In the genomic region with DNA sequence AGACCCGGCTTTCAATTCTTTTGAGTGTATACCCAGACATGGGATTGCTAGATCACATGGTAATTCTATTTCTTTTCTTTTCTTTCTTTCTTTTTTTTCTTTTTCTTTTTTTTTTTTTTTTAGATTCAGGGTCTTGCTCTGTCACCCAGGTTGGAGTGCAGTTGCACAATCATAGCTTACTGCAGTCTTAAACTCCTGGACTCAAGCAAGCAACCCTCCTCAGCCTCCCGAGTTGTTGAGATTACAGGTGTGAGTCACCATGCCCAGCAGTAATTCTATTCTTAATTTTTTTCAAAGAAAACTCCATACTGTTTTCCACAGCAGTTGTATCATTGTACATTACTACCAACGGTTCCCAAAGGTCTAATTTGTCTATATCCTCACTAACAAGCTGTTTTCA, we compare ENCODE assay signal across 19 cellular contexts. TPM values are rescaled to one million over a fixed set of nuclear protein-coding genes. Genes with fewer than 3 reads are reported as not detected.
DNase-seq lines count a peak whose midpoint lies in the region; ATAC-seq and TF ChIP-seq lines count a peak whose summit lies in the region.
"Had no signal": no experiment of that assay in that cellular context is flagged by ENCODE, and none has a peak within 500 bp of the region (broad histone marks: within the 10 kb centered on the region; RNA-seq: fewer than 3 reads in every experiment).

No MANE protein-coding gene starts in this region.

- H3K4me3 ChIP-seq in GM23248 (no peak overlapping the region), MG63 (no peak overlapping the region), epithelial cell of esophagus (ENCODE audit: low read length) (no peak overlapping the region)
- H3K4me3 ChIP-seq: HAP-1, Peyer's patch, SK-N-MC had no signal

- no peak overlapping the region for H3K27ac ChIP-seq in GM23248
- H3K27ac ChIP-seq: C4-2B, HL-60, Peyer's patch, SK-N-MC had no signal

- CTCF ChIA-PET in activated naive CD4-positive, alpha-beta T cell treated with anti-CD3 and anti-CD28 coated beads, Interleukin-2, amount 10 ng/mL, durations not matched to agents 7 days and 5 days (lab: Charles Lee), result no interaction called here

- no peak overlapping the region for H2AFZ ChIP-seq in GM23248

- H3K9me2 ChIP-seq in GM23248 (ENCODE audit: insufficient read depth), result no peaks in the 10 kb centered on the region

- no peaks in the 10 kb centered on the region for H3K79me2 ChIP-seq in GM23248 (ENCODE audit: insufficient read depth)

- H3K36me3 ChIP-seq in GM23248 (ENCODE audit: low read depth) (no peaks in the 10 kb centered on the region), MG63 (no peaks in the 10 kb centered on the region)
- H3K36me3 ChIP-seq: HAP-1, Peyer's patch had no signal

- H3K27me3 ChIP-seq in GM23248 (replicated peaks; ENCODE audit: insufficient read depth) (no peaks in the 10 kb centered on the region), MG63 (no peaks in the 10 kb centered on the region)
- H3K27me3 ChIP-seq: Peyer's patch had no signal

- no peak for TF ChIP-seq CTCF in epithelial cell of esophagus (IDR thresholded peaks at IDR 0.05; ENCODE audit: insufficient read depth, low read depth, low read length, missing control alignments)
- no peak for TF ChIP-seq CTCF in GM20000 (IDR thresholded peaks at IDR 0.05; ENCODE audit: extremely low read depth, missing control alignments)

- WGBS in GM23248 (ENCODE audit: low coverage in 1 of 2, low lambda C conversion rate in 2 of 2, missing lambda C conversion rate in 2 of 2), 2 experiments, result 43 to 46% methylated on average over 3 of the region's 3 CpGs

- H3K4me2 ChIP-seq in GM23248 (ENCODE audit: unreplicated experiment), result no peak overlapping the region

- no peaks in the 10 kb centered on the region for H3K36me3 Mint-ChIP-seq in activated naive CD4-positive, alpha-beta T cell treated with anti-CD3 and anti-CD28 coated beads, Interleukin-2, amount 10 ng/mL, durations not matched to agents 7 days and 5 days

- H3K9ac ChIP-seq in GM23248, result no peak overlapping the region

- no peaks in the 10 kb centered on the region for H4K20me1 ChIP-seq in GM23248 (ENCODE audit: insufficient read depth)

- no peaks in the 10 kb centered on the region for H3F3A ChIP-seq in GM23248 (ENCODE audit: insufficient read depth)

- H3K9me3 ChIP-seq in GM23248 (ENCODE audit: low read depth), result no peaks in the 10 kb centered on the region
- no peaks in the 10 kb centered on the region for H3K9me3 ChIP-seq in MG63
- H3K9me3 ChIP-seq: HAP-1, Peyer's patch had no signal

- H3K9me3 Mint-ChIP-seq in activated naive CD4-positive, alpha-beta T cell treated with anti-CD3 and anti-CD28 coated beads, Interleukin-2, amount 10 ng/mL, durations not matched to agents 7 days and 5 days, result no peaks in the 10 kb centered on the region

- peaks cover 4% of the 10 kb centered on the region for H3K4me1 Mint-ChIP-seq in activated naive CD4-positive, alpha-beta T cell treated with anti-CD3 and anti-CD28 coated beads, Interleukin-2, amount 10 ng/mL, durations not matched to agents 7 days and 5 days

- in situ Hi-C loops in GM23248 (cut with MboI), result no loop called here

- no peak overlapping the region for H3K27ac Mint-ChIP-seq in activated naive CD4-positive, alpha-beta T cell treated with anti-CD3 and anti-CD28 coated beads, Interleukin-2, amount 10 ng/mL, durations not matched to agents 7 days and 5 days

- peaks cover 31% of the 10 kb centered on the region for H3K27me3 Mint-ChIP-seq in activated naive CD4-positive, alpha-beta T cell treated with anti-CD3 and anti-CD28 coated beads, Interleukin-2, amount 10 ng/mL, durations not matched to agents 7 days and 5 days

- H3K4me1 ChIP-seq in GM23248 (ENCODE audit: insufficient read depth), result no peaks in the 10 kb centered on the region
- H3K4me1 ChIP-seq: HAP-1, Peyer's patch had no signal

- no peak overlapping the region for H3K4me3 Mint-ChIP-seq in activated naive CD4-positive, alpha-beta T cell treated with anti-CD3 and anti-CD28 coated beads, Interleukin-2, amount 10 ng/mL, durations not matched to agents 7 days and 5 days

- ATAC-seq in HG03521 (IDR thresholded peaks at IDR 0.05; ENCODE audit: unreplicated experiment), result no peak

- DNase-seq in GM23248 (peak; percentile 21), MG63 (peak; percentile 32), epithelial cell of esophagus (ENCODE audit: low read depth) (peak; percentile 43), renal cortical epithelial cell (ENCODE audit: low read depth) (peak; percentile 60), GM20000 (ENCODE audit: low spot score) (no peak)
- DNase-seq in activated naive CD4-positive, alpha-beta T cell treated with anti-CD3 and anti-CD28 coated beads, Interleukin-2, amount 10 ng/mL, durations not matched to agents 7 days and 5 days, result no peak
- DNase-seq: DND-41, NCI-H1417 treated with DMSO at 0.1 percent for 48 hours, NCI-H2029, NCI-H2171, NCI-H446 treated with DMSO at 0.1 percent for 48 hours, NCI-H748 treated with DMSO at 0.1 percent for 48 hours, Peyer's patch, Right ventricle myocardium superior had no signal

RNA-seq across cellular contexts. Expression of a gene that starts 13.5 kb away (rescaled TPM):
- total RNA-seq in GM23248 (2014; rRNA removed; shearing (Covaris generic)), result not detected in 2 replicates
- not detected in 2 replicates for polyA plus RNA-seq in GM23248 (2016; fragmentation: Nextera tagmentation; extraction: Ambion mirVana)
- total RNA-seq in MG63 (2014; rRNA removed; shearing (Covaris generic); ENCODE audit: low replicate concordance), result not detected in 2 replicates
- total RNA-seq in renal cortical epithelial cell, result 0.05 TPM in 1 of 2 replicates, not detected in the other
- total RNA-seq: Right ventricle myocardium superior had no signal

RNA-seq across cellular contexts. Expression of a gene that starts 28.8 kb away (rescaled TPM):
- 24.5 and 25.9 TPM in 2 replicates for total RNA-seq in GM23248 (2014; rRNA removed; shearing (Covaris generic))
- polyA plus RNA-seq in GM23248 (2016; fragmentation: Nextera tagmentation; extraction: Ambion mirVana), result 10.5 and 10.7 TPM in 2 replicates
- total RNA-seq in MG63 (2014; rRNA removed; shearing (Covaris generic); ENCODE audit: low replicate concordance), result 12.8 and 25.8 TPM in 2 replicates
- total RNA-seq in renal cortical epithelial cell, result 14.4 and 32.6 TPM in 2 replicates

RNA-seq across cellular contexts. Expression of a gene that starts 53.6 kb away (rescaled TPM):
- total RNA-seq in GM23248 (2014; rRNA removed; shearing (Covaris generic)), result 3.2 and 4.8 TPM in 2 replicates
- 1.7 and 1.8 TPM in 2 replicates for polyA plus RNA-seq in GM23248 (2016; fragmentation: Nextera tagmentation; extraction: Ambion mirVana)
- total RNA-seq in MG63 (2014; rRNA removed; shearing (Covaris generic); ENCODE audit: low replicate concordance), result 3.5 and 4.1 TPM in 2 replicates
- 4.3 and 8.7 TPM in 2 replicates for total RNA-seq in renal cortical epithelial cell

Comparison
In these comparisons a context has a peak if more than half of its experiments do, and no peak if none do; other contexts are left out.
1. DNase-seq: peak in GM23248 (single experiment), MG63 (single experiment), epithelial cell of esophagus (single experiment) and renal cortical epithelial cell (single experiment); none in GM20000 (single experiment) and activated naive CD4-positive, alpha-beta T cell treated with anti-CD3 and anti-CD28 coated beads, Interleukin-2, amount 10 ng/mL, durations not matched to agents 7 days and 5 days (single experiment).